ENCODE assay signal across 10 cellular contexts in the genomic region with DNA sequence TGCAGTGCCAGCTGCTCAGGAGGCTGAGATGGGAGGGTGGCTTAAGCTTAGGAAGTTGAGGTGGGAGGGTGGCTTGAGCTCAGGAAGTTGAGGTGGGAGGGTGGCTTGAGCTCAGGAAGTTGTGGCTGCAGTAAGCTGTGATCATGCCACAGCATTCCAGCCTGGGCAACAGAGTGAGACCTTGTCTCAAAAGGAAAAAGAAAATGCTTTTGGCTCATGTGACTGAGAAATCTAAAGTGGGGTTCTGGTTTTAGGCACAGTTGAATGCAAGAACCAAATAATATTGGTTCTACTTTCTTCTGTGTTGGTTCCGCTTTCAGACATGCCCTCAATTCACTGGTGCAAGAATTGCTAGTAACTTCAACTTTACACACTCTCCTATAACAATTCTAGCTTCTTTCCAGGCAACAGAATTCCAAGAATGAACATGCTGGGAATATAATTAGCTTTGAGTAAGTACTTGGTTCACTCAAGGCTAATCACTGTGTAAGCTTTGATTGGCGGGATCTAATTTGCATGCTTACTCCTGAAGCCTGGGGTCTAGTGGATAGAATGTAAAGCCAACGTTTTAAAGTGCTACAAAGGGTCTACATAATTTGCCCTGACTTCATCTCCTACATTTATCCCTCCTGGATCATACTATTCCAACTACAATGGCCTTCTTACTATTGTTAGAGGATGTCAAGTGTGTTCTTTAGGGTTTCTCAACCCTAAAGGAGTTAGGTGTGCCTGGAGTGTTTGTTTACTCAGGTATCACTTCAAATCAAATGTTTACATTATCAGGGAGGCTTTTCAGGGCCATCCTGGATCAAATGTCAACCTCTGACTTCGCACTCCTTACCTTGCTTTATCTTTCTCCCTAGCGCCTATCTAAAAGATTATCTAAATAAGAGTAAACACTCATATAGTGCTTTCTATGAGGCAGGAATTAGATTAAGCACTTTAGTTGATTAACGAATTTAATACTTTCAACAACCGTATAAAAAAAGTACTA.
DNase-seq lines count a peak whose midpoint lies in the region; ATAC-seq and TF ChIP-seq lines count a peak whose summit lies in the region.
"Had no signal": no experiment of that assay in that cellular context is flagged by ENCODE, and none has a peak within 500 bp of the region (broad histone marks: within the 10 kb centered on the region; RNA-seq: fewer than 3 reads in every experiment).

No MANE protein-coding gene starts in this region.

- H3K36me3 Mint-ChIP-seq in activated naive CD4-positive, alpha-beta T cell treated with anti-CD3 and anti-CD28 coated beads, Interleukin-2, amount 10 ng/mL, durations not matched to agents 7 days and 5 days, result peaks cover 1% of the 10 kb centered on the region
- no peaks in the 10 kb centered on the region for H3K36me3 Mint-ChIP-seq in WTC11
- no peaks in the 10 kb centered on the region for H3K36me3 Mint-ChIP-seq in progenitor cell of endocrine pancreas (ENCODE audit: insufficient read depth)

- H3K4me3 Mint-ChIP-seq in activated naive CD4-positive, alpha-beta T cell treated with anti-CD3 and anti-CD28 coated beads, Interleukin-2, amount 10 ng/mL, durations not matched to agents 7 days and 5 days, result peak overlapping the region; percentile 25
- H3K4me3 Mint-ChIP-seq in WTC11, result no peak overlapping the region
- H3K4me3 Mint-ChIP-seq in progenitor cell of endocrine pancreas (ENCODE audit: low read depth), result no peak overlapping the region
- H3K4me3 Mint-ChIP-seq: neural crest cell had no signal

- H3K4me3 ChIP-seq in smooth muscle cell, result no peak overlapping the region

- DNase-seq in activated naive CD4-positive, alpha-beta T cell treated with anti-CD3 and anti-CD28 coated beads, Interleukin-2, amount 10 ng/mL, durations not matched to agents 7 days and 5 days, result peak; percentile 55
- DNase-seq in activated naive CD4-positive, alpha-beta T cell treated with Interleukin-2 at 50 U/mL for 16 hours, result no peak
- peak; percentile 37 for DNase-seq in HK-2 (ENCODE audit: unreplicated experiment)
- no peak for DNase-seq in WTC11 (ENCODE audit: low spot score)
- DNase-seq in smooth muscle cell (lab: John Stamatoyannopoulos, UW; ENCODE audit: unreplicated experiment), result no peak
- no peak for DNase-seq in progenitor cell of endocrine pancreas (ENCODE audit: low spot score, unreplicated experiment)
- DNase-seq in NCI-H128 (lab: John Stamatoyannopoulos, UW; ENCODE audit: unreplicated experiment), result no peak

- ATAC-seq in WTC11 (no peak), GM18858 (IDR thresholded peaks at IDR 0.05; ENCODE audit: unreplicated experiment) (no peak)

- H3K4me1 ChIP-seq in smooth muscle cell (ENCODE audit: low read depth), result peaks cover 8% of the 10 kb centered on the region

- no peaks in the 10 kb centered on the region for H3K27me3 ChIP-seq in smooth muscle cell (ENCODE audit: low read depth)

- no peak overlapping the region for H3K27ac ChIP-seq in smooth muscle cell (ENCODE audit: low read depth)
- H3K27ac ChIP-seq: C4-2B had no signal

- peaks cover 39% of the 10 kb centered on the region for H3K4me1 Mint-ChIP-seq in activated naive CD4-positive, alpha-beta T cell treated with anti-CD3 and anti-CD28 coated beads, Interleukin-2, amount 10 ng/mL, durations not matched to agents 7 days and 5 days
- H3K4me1 Mint-ChIP-seq in WTC11, result peaks cover 24% of the 10 kb centered on the region
- peaks cover 5% of the 10 kb centered on the region for H3K4me1 Mint-ChIP-seq in progenitor cell of endocrine pancreas (ENCODE audit: low read depth)

- no peaks in the 10 kb centered on the region for H3K9me3 ChIP-seq in smooth muscle cell (replicated peaks; ENCODE audit: low read depth)

- H3F3A ChIP-seq in smooth muscle cell (ENCODE audit: low read depth), result no peaks in the 10 kb centered on the region

- WGBS in smooth muscle cell (ENCODE audit: low lambda C conversion rate), result 79% methylated on average over 7 of the region's 7 CpGs

- no peaks in the 10 kb centered on the region for H3K36me3 ChIP-seq in smooth muscle cell (ENCODE audit: low read depth)

- TF ChIP-seq CTCF in WTC11 (IDR thresholded peaks at IDR 0.05), result no peak
- no peak for TF ChIP-seq CTCF in smooth muscle cell (IDR thresholded peaks at IDR 0.05; ENCODE audit: borderline replicate concordance, insufficient read depth, poor library complexity, severe bottlenecking)
- TF ChIP-seq CTCF in progenitor cell of endocrine pancreas (IDR thresholded peaks at IDR 0.05; ENCODE audit: unreplicated experiment), result no peak

- H3K9me3 Mint-ChIP-seq in activated naive CD4-positive, alpha-beta T cell treated with anti-CD3 and anti-CD28 coated beads, Interleukin-2, amount 10 ng/mL, durations not matched to agents 7 days and 5 days, result no peaks in the 10 kb centered on the region
- H3K9me3 Mint-ChIP-seq in WTC11, result no peaks in the 10 kb centered on the region
- H3K9me3 Mint-ChIP-seq in progenitor cell of endocrine pancreas (ENCODE audit: low read depth), result no peaks in the 10 kb centered on the region
- H3K9me3 Mint-ChIP-seq: neural crest cell had no signal

- H3K4me2 ChIP-seq in smooth muscle cell, result peak overlapping the region; percentile 4

- H3K27me3 Mint-ChIP-seq in activated naive CD4-positive, alpha-beta T cell treated with anti-CD3 and anti-CD28 coated beads, Interleukin-2, amount 10 ng/mL, durations not matched to agents 7 days and 5 days, result peaks cover 52% of the 10 kb centered on the region
- H3K27me3 Mint-ChIP-seq in WTC11 (ENCODE audit: low read depth) (no peaks in the 10 kb centered on the region), progenitor cell of endocrine pancreas (peaks cover 10% of the 10 kb centered on the region)

- H3K79me2 ChIP-seq in smooth muscle cell (ENCODE audit: low read depth), result no peaks in the 10 kb centered on the region

- H2AFZ ChIP-seq in smooth muscle cell (ENCODE audit: low read depth), result no peak overlapping the region

- CTCF ChIA-PET in activated naive CD4-positive, alpha-beta T cell treated with anti-CD3 and anti-CD28 coated beads, Interleukin-2, amount 10 ng/mL, durations not matched to agents 7 days and 5 days (lab: Charles Lee), result no interaction called here
- CTCF ChIA-PET in WTC11 (lab: Charles Lee), result interaction anchor here (0.6 to 1.4 kb wide), 3 partner anchors 19 to 232 kb away, joined by 3 to 4 read pairs (median 3); partner anchors contain the start of gene LRIG2

- no peak overlapping the region for H3K9ac ChIP-seq in smooth muscle cell (ENCODE audit: low read depth)

- H3K27ac Mint-ChIP-seq in activated naive CD4-positive, alpha-beta T cell treated with anti-CD3 and anti-CD28 coated beads, Interleukin-2, amount 10 ng/mL, durations not matched to agents 7 days and 5 days, result peak overlapping the region; percentile 51
- H3K27ac Mint-ChIP-seq in WTC11, result peak overlapping the region; percentile 74
- no peak overlapping the region for H3K27ac Mint-ChIP-seq in progenitor cell of endocrine pancreas

- POLR2A ChIA-PET in WTC11 (lab: Charles Lee), result no interaction called here

- no peaks in the 10 kb centered on the region for H4K20me1 ChIP-seq in smooth muscle cell (ENCODE audit: low read depth)

TF ChIP-seq in WTC11, 78 proteins besides CTCF, POLR2A, EP300 and RAD21:
- TF ChIP-seq, protein P1, sequence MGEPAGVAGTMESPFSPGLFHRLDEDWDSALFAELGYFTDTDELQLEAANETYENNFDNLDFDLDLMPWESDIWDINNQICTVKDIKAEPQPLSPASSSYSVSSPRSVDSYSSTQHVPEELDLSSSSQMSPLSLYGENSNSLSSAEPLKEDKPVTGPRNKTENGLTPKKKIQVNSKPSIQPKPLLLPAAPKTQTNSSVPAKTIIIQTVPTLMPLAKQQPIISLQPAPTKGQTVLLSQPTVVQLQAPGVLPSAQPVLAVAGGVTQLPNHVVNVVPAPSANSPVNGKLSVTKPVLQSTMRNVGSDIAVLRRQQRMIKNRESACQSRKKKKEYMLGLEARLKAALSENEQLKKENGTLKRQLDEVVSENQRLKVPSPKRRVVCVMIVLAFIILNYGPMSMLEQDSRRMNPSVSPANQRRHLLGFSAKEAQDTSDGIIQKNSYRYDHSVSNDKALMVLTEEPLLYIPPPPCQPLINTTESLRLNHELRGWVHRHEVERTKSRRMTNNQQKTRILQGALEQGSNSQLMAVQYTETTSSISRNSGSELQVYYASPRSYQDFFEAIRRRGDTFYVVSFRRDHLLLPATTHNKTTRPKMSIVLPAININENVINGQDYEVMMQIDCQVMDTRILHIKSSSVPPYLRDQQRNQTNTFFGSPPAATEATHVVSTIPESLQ (CRISPR knock-in tag; IDR thresholded peaks at IDR 0.05), result no peak
- TF ChIP-seq ZNF121 (CRISPR knock-in tag; IDR thresholded peaks at IDR 0.05), result peak; percentile 72

Comparison
In these comparisons a context has a peak if more than half of its experiments do, and no peak if none do; other contexts are left out.
1. DNase-seq: peak in activated naive CD4-positive, alpha-beta T cell treated with anti-CD3 and anti-CD28 coated beads, Interleukin-2, amount 10 ng/mL, durations not matched to agents 7 days and 5 days (single experiment) and HK-2 (single experiment); none in activated naive CD4-positive, alpha-beta T cell treated with Interleukin-2 at 50 U/mL for 16 hours (single experiment), WTC11 (single experiment), smooth muscle cell (single experiment), progenitor cell of endocrine pancreas (single experiment) and NCI-H128 (single experiment).